9 cellular contexts compared by ENCODE assay signal in genomic region chr20:38997622-38998021, GRCh38. TPM values are rescaled to one million over a fixed set of nuclear protein-coding genes. Genes with fewer than 3 reads are reported as not detected.
DNase-seq lines count a peak whose midpoint lies in the region; ATAC-seq and TF ChIP-seq lines count a peak whose summit lies in the region.
"Had no signal": no experiment of that assay in that cellular context is flagged by ENCODE, and none has a peak within 500 bp of the region (broad histone marks: within the 10 kb centered on the region; RNA-seq: fewer than 3 reads in every experiment).

No MANE protein-coding gene starts in this region.

- H3F3A ChIP-seq in OCI-LY1 (ENCODE audit: insufficient read depth, low read length), result no peaks in the 10 kb centered on the region

- H3K79me2 ChIP-seq in OCI-LY1 (ENCODE audit: insufficient read depth, low read length), result no peaks in the 10 kb centered on the region

- H2AFZ ChIP-seq in OCI-LY1 (ENCODE audit: low read length), result no peak overlapping the region

- peak overlapping the region; percentile 41 for H3K27ac Mint-ChIP-seq in chondrocyte (ENCODE audit: unreplicated experiment)

- H3K27ac ChIP-seq in HEK293 (ENCODE audit: extremely low read depth, low read depth, low read length), result no peak overlapping the region
- H3K27ac ChIP-seq in OCI-LY1 (ENCODE audit: low read depth, low read length, poor library complexity, severe bottlenecking), result no peak overlapping the region
- H3K27ac ChIP-seq: neutrophil had no signal

- H3K36me3 Mint-ChIP-seq in chondrocyte (ENCODE audit: low read depth), result peaks cover 35% of the 10 kb centered on the region

- CTCF ChIA-PET in HEK293 (lab: Yijun Ruan, JAX), result interaction anchor here (0.7 kb wide), 1 partner anchor 64 kb away, joined by 4 read pairs; no protein-coding TSS in a partner anchor

- no peaks in the 10 kb centered on the region for H3K9me2 ChIP-seq in OCI-LY1 (ENCODE audit: low read depth, low read length)

- H3K4me1 ChIP-seq in HEK293 (ENCODE audit: control insufficient read depth, insufficient read depth, low read length) (0 out of 2 replicates have a peak, but pooled peaks cover 3% of the 10 kb centered on the region), OCI-LY1 (ENCODE audit: insufficient read depth, low read length, severe bottlenecking) (peaks cover 7% of the 10 kb centered on the region)

- H3K9ac ChIP-seq in OCI-LY1 (ENCODE audit: low read length), result no peak overlapping the region

- ATAC-seq in GM19467 (IDR thresholded peaks at IDR 0.05; ENCODE audit: unreplicated experiment), result no peak

- no peaks in the 10 kb centered on the region for H3K9me3 ChIP-seq in HEK293 (ENCODE audit: control insufficient read depth, insufficient read depth, low read depth, low read length)
- H3K9me3 ChIP-seq in OCI-LY1 (ENCODE audit: low read length), result no peaks in the 10 kb centered on the region
- H3K9me3 ChIP-seq: neutrophil had no signal

- H3K36me3 ChIP-seq in HEK293 (ENCODE audit: control insufficient read depth in 2 of 2, insufficient read depth in 1 of 2, low read length in 2 of 2) (peaks cover 4 to 68% of the 10 kb centered on the region in 2 experiments; a peak in 2 of 3 replicates), OCI-LY1 (ENCODE audit: insufficient read depth, low read length) (peaks cover 46% of the 10 kb centered on the region; the same call in 1 of the 2 replicates)

- no peaks in the 10 kb centered on the region for H3K9me3 Mint-ChIP-seq in chondrocyte (ENCODE audit: low read depth)

- H3K4me2 ChIP-seq in OCI-LY1 (ENCODE audit: low read length), result no peak overlapping the region

- TF ChIP-seq CTCF in GM12872 (IDR thresholded peaks at IDR 0.05; ENCODE audit: insufficient read depth, low read depth, low read length) (peak; percentile 59), HEK293 (tag by site-specific recombination; IDR thresholded peaks at IDR 0.05) (no peak), OCI-LY1 (IDR thresholded peaks at IDR 0.05; ENCODE audit: low read length) (peak; percentile 33; the same call in 1 of the 2 replicates), chondrocyte (IDR thresholded peaks at IDR 0.05) (no peak)

- no peaks in the 10 kb centered on the region for H3K27me3 Mint-ChIP-seq in chondrocyte (ENCODE audit: low read depth)

- POLR2A ChIA-PET in HEK293 (lab: Yijun Ruan, JAX), result no interaction called here

- H3K4me3 ChIP-seq in HEK293 (ENCODE audit: low read depth, low read length) (no peak overlapping the region), OCI-LY1 (ENCODE audit: low read depth, low read length, poor library complexity, severe bottlenecking) (no peak overlapping the region)

- no peak overlapping the region for H3K4me3 Mint-ChIP-seq in chondrocyte (ENCODE audit: unreplicated experiment)

- no peaks in the 10 kb centered on the region for H3K4me1 Mint-ChIP-seq in chondrocyte (ENCODE audit: low read depth)

- H4K20me1 ChIP-seq in OCI-LY1 (ENCODE audit: insufficient read depth, low read length), result no peaks in the 10 kb centered on the region

- no peaks in the 10 kb centered on the region for H3K27me3 ChIP-seq in OCI-LY1 (ENCODE audit: insufficient read depth, low read length)
- H3K27me3 ChIP-seq: neutrophil had no signal

- DNase-seq in chondrocyte (ENCODE audit: low spot score) (no peak), NCI-H2196 (lab: John Stamatoyannopoulos, UW; ENCODE audit: unreplicated experiment) (no peak), NCI-H128 (lab: John Stamatoyannopoulos, UW; ENCODE audit: unreplicated experiment) (no peak), foreskin melanocyte (no peak)

TF ChIP-seq in HEK293, 187 proteins besides CTCF, POLR2A, EP300 and RAD21:
- TF ChIP-seq ZNF404 (tag by site-specific recombination; IDR thresholded peaks at IDR 0.05) (no peak), KLF1 (tag by site-specific recombination; IDR thresholded peaks at IDR 0.05) (no peak), EGR2 (tag by site-specific recombination; IDR thresholded peaks at IDR 0.05; ENCODE audit: low read depth) (peak; percentile 99), ZNF155 (tag by site-specific recombination; IDR thresholded peaks at IDR 0.05) (no peak), ZFHX2 (tag by site-specific recombination; conservative IDR thresholded peaks at IDR 0.05) (peak; percentile 97)
TF ChIP-seq in HEK293: peak in this region for 2.

RNA-seq across cellular contexts. Expression of gene DHX35, which starts 35.5 kb away (rescaled TPM):
- 7.0 to 8.4 TPM (median 7.8 TPM) in 3 replicates for total RNA-seq in chondrocyte

Comparison
In these comparisons a context has a peak if more than half of its experiments do, and no peak if none do; other contexts are left out.
1. CTCF ChIP-seq: peak in GM12872 (single experiment) and OCI-LY1 (single experiment); none in HEK293 (single experiment) and chondrocyte (single experiment).